ENCODE assay signal across 8 cellular contexts in genomic region chr2:177265386-177265690, GRCh38. TPM values are rescaled to one million over a fixed set of nuclear protein-coding genes. Genes with fewer than 3 reads are reported as not detected.
DNase-seq lines count a peak whose midpoint lies in the region; ATAC-seq and TF ChIP-seq lines count a peak whose summit lies in the region.

No MANE protein-coding gene starts in this region.

- H3K4me1 ChIP-seq in body of pancreas: peaks cover 35% of the 10 kb centered on the region

- peak overlapping the region; percentile 92 to 93 for H3K4me3 ChIP-seq in body of pancreas

- H3K9me3 ChIP-seq in body of pancreas: no peaks in the 10 kb centered on the region

- intact Hi-C loops in body of pancreas (cut with DNase I): no loop called here

- H3K36me3 ChIP-seq in body of pancreas (replicated peaks in 1 of 2; ENCODE audit: insufficient read depth in 1 of 2, low read depth in 2 of 2): no peaks in the 10 kb centered on the region

- 0 to 1% methylated on average over 11 of the region's 11 CpGs for WGBS in body of pancreas, 2 donors

- H3K27me3 ChIP-seq in body of pancreas: no peaks in the 10 kb centered on the region

- peak in 1 of 3 donors; percentile 36 for TF ChIP-seq POLR2A in body of pancreas (IDR thresholded peaks at IDR 0.05)

- TF ChIP-seq CTCF in body of pancreas (IDR thresholded peaks at IDR 0.05): peak in 2 of 7 experiments; percentile 11 to 37

- DNase-seq in DMS53 (lab: John Stamatoyannopoulos, UW) (peak; percentile 89), NCI-H526 (lab: John Stamatoyannopoulos, UW) (peak; percentile 51 to 77), body of pancreas (peak in 1 of 4 donors; percentile 72), inferior parietal cortex (ENCODE audit: extremely low spot score) (peak; percentile 73), OCI-M2 (lab: John Stamatoyannopoulos, UW; ENCODE audit: unreplicated experiment) (no peak)
- DNase-seq in stimulated activated CD4-positive, alpha-beta T cell treated with anti-CD3 and anti-CD28 coated beads, Interleukin-4, amount 100 ng/mL, for 48 hours (ENCODE audit: low read depth in 2 of 2): peak; percentile 18 to 24

- peak overlapping the region; percentile 99 for H3K27ac ChIP-seq in body of pancreas

- ATAC-seq in GM21447 (IDR thresholded peaks at IDR 0.05; ENCODE audit: unreplicated experiment): peak; percentile 5
- ATAC-seq in body of pancreas: peak; percentile 4
- no peak for ATAC-seq in HG03039 (IDR thresholded peaks at IDR 0.05; ENCODE audit: unreplicated experiment)

RNA-seq across cellular contexts. Expression of gene NFE2L2, which starts 0.8 kb away (rescaled TPM):
- 10 to 100 TPM; 45.1 to 55.4 TPM for total RNA-seq in body of pancreas

RNA-seq across cellular contexts. Expression of gene HNRNPA3, which starts 52.7 kb away (rescaled TPM):
- total RNA-seq in body of pancreas: 10 to 100 TPM; 44.1 to 58.0 TPM
